Comparison of ENCODE assay signal across 1 cellular context in the genomic region with DNA sequence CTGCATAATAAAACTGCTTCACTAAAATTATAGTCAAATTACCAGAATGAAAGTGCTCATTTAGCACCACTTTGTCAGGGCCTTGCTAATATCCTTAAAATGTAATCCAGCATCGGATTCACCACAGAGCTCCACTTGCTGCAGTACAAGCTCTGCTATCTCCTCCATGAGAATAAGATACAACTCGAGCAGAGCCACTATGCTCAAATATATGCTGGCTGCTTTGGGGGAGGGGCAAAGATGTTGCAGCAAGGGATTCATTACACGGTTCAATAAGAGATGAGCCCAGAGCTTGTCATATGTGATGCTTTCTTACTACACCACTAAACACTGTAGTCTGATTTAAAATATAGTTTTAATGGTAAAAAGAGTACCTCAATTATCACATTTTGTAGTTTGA.
TF ChIP-seq lines count a peak whose summit lies in the region.

No MANE protein-coding gene starts in this region.

TF ChIP-seq in GM23338, 12 proteins besides CTCF, POLR2A, EP300 and RAD21 (continued from another document):
- TF ChIP-seq ZNF462 (CRISPR knock-in tag; IDR thresholded peaks at IDR 0.05) (no peak), POLR2AphosphoS5 (IDR thresholded peaks at IDR 0.05; ENCODE audit: low read depth) (no peak), ZNF331 (CRISPR knock-in tag; IDR thresholded peaks at IDR 0.05; ENCODE audit: low read depth) (no peak)
